ENCODE assay signal across 1 cellular context in the genomic region with DNA sequence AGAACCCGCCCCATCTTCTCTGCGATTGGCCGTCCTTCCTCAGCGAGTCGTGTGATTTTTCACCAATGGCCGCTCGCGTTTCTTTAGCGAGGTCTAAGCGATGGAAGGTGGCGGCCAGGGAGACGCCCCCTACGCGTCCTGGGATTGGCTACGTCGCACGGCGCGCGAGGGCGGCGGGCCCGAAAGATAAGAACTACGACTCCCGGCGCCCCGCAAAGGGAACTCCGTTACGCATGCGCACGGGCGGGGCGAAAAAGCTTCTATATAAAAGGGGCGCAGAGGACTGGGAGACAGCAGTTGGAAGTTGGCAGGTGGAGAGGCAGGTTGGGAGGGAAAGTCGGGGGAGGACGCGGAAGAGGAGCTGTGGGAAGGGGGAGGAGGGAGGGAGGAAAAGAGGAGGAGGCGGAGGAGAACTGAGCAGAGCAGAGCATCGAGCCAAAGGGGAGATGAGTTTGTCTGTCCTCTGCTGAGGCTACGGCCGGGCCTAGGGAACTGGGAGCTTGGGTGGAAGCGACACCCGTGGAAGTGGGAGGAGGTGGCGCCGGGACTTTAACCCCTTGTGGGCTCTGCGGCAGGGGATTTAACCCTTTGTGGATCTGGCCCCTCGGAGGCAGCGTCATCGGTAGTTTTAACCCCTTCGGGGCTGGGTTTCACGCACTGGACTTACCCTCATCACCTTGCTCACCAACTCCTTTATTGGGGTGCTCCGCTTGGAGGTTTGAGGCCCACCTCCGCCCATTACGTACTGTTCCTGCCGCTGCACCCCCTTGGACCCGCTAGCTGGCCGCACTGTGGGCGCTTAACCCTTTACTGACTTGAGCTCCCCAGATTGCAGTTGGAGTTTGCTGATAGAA.
TF ChIP-seq lines count a peak whose summit lies in the region.

A gene with protein sequence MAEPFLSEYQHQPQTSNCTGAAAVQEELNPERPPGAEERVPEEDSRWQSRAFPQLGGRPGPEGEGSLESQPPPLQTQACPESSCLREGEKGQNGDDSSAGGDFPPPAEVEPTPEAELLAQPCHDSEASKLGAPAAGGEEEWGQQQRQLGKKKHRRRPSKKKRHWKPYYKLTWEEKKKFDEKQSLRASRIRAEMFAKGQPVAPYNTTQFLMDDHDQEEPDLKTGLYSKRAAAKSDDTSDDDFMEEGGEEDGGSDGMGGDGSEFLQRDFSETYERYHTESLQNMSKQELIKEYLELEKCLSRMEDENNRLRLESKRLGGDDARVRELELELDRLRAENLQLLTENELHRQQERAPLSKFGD (plus strand): TSS at position 293 of the 854 bp plus-strand sequence. CDS start 716 bp downstream, outside the sequence.

TF ChIP-seq in K562, 482 proteins besides CTCF, POLR2A, EP300 and RAD21 (continued from another document and continues in another):
- TF ChIP-seq, protein P1, sequence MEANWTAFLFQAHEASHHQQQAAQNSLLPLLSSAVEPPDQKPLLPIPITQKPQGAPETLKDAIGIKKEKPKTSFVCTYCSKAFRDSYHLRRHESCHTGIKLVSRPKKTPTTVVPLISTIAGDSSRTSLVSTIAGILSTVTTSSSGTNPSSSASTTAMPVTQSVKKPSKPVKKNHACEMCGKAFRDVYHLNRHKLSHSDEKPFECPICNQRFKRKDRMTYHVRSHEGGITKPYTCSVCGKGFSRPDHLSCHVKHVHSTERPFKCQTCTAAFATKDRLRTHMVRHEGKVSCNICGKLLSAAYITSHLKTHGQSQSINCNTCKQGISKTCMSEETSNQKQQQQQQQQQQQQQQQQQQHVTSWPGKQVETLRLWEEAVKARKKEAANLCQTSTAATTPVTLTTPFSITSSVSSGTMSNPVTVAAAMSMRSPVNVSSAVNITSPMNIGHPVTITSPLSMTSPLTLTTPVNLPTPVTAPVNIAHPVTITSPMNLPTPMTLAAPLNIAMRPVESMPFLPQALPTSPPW (CRISPR knock-in tag; IDR thresholded peaks at IDR 0.05), result peak; percentile 95
- TF ChIP-seq, protein P2, sequence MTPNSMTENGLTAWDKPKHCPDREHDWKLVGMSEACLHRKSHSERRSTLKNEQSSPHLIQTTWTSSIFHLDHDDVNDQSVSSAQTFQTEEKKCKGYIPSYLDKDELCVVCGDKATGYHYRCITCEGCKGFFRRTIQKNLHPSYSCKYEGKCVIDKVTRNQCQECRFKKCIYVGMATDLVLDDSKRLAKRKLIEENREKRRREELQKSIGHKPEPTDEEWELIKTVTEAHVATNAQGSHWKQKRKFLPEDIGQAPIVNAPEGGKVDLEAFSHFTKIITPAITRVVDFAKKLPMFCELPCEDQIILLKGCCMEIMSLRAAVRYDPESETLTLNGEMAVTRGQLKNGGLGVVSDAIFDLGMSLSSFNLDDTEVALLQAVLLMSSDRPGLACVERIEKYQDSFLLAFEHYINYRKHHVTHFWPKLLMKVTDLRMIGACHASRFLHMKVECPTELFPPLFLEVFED (CRISPR knock-in tag; conservative IDR thresholded peaks at IDR 0.05), result peak; percentile 100
- peak; percentile 100 for TF ChIP-seq ZNF263 (CRISPR knock-in tag; IDR thresholded peaks at IDR 0.05; ENCODE audit: borderline replicate concordance)
- TF ChIP-seq EZH2 (IDR thresholded peaks at IDR 0.05; ENCODE audit: borderline replicate concordance, low read depth, low read length), result no peak
- TF ChIP-seq ZFP1 (CRISPR knock-in tag; IDR thresholded peaks at IDR 0.05), result peak; percentile 31; the same call in 1 of the 2 replicates
- no peak for TF ChIP-seq ZNF124 (CRISPR knock-in tag; IDR thresholded peaks at IDR 0.05)
- no peak for TF ChIP-seq PRMT5 (CRISPR knock-in tag; IDR thresholded peaks at IDR 0.05)
- TF ChIP-seq ZNF3 (CRISPR knock-in tag; IDR thresholded peaks at IDR 0.05), result no peak
- TF ChIP-seq, protein P3, sequence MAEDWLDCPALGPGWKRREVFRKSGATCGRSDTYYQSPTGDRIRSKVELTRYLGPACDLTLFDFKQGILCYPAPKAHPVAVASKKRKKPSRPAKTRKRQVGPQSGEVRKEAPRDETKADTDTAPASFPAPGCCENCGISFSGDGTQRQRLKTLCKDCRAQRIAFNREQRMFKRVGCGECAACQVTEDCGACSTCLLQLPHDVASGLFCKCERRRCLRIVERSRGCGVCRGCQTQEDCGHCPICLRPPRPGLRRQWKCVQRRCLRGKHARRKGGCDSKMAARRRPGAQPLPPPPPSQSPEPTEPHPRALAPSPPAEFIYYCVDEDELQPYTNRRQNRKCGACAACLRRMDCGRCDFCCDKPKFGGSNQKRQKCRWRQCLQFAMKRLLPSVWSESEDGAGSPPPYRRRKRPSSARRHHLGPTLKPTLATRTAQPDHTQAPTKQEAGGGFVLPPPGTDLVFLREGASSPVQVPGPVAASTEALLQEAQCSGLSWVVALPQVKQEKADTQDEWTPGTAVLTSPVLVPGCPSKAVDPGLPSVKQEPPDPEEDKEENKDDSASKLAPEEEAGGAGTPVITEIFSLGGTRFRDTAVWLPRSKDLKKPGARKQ (CRISPR knock-in tag; IDR thresholded peaks at IDR 0.05), result no peak
- peak; percentile 99 for TF ChIP-seq TAF7 (tag; IDR thresholded peaks at IDR 0.05)
- TF ChIP-seq, protein P4, sequence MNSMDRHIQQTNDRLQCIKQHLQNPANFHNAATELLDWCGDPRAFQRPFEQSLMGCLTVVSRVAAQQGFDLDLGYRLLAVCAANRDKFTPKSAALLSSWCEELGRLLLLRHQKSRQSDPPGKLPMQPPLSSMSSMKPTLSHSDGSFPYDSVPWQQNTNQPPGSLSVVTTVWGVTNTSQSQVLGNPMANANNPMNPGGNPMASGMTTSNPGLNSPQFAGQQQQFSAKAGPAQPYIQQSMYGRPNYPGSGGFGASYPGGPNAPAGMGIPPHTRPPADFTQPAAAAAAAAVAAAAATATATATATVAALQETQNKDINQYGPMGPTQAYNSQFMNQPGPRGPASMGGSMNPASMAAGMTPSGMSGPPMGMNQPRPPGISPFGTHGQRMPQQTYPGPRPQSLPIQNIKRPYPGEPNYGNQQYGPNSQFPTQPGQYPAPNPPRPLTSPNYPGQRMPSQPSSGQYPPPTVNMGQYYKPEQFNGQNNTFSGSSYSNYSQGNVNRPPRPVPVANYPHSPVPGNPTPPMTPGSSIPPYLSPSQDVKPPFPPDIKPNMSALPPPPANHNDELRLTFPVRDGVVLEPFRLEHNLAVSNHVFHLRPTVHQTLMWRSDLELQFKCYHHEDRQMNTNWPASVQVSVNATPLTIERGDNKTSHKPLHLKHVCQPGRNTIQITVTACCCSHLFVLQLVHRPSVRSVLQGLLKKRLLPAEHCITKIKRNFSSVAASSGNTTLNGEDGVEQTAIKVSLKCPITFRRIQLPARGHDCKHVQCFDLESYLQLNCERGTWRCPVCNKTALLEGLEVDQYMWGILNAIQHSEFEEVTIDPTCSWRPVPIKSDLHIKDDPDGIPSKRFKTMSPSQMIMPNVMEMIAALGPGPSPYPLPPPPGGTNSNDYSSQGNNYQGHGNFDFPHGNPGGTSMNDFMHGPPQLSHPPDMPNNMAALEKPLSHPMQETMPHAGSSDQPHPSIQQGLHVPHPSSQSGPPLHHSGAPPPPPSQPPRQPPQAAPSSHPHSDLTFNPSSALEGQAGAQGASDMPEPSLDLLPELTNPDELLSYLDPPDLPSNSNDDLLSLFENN (IDR thresholded peaks at IDR 0.05; ENCODE audit: low read depth in 2 of 2, low read length in 2 of 2), result peak in 1 of 2 experiments; percentile 94; a peak in 2 of 4 replicates
- TF ChIP-seq RBM15 (IDR thresholded peaks at IDR 0.05; ENCODE audit: insufficient read depth, low read length), result no peak
- TF ChIP-seq, protein P5, sequence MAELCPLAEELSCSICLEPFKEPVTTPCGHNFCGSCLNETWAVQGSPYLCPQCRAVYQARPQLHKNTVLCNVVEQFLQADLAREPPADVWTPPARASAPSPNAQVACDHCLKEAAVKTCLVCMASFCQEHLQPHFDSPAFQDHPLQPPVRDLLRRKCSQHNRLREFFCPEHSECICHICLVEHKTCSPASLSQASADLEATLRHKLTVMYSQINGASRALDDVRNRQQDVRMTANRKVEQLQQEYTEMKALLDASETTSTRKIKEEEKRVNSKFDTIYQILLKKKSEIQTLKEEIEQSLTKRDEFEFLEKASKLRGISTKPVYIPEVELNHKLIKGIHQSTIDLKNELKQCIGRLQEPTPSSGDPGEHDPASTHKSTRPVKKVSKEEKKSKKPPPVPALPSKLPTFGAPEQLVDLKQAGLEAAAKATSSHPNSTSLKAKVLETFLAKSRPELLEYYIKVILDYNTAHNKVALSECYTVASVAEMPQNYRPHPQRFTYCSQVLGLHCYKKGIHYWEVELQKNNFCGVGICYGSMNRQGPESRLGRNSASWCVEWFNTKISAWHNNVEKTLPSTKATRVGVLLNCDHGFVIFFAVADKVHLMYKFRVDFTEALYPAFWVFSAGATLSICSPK (IDR thresholded peaks at IDR 0.05; ENCODE audit: borderline replicate concordance), result peak; percentile 88; the same call in 1 of the 2 replicates
- TF ChIP-seq MAZ (CRISPR knock-in tag; conservative IDR thresholded peaks at IDR 0.05 in 1 of 2, IDR thresholded peaks at IDR 0.05 in 1 of 2), result peak; percentile 94 to 98
- peak; percentile 99 for TF ChIP-seq POLR2H (tag; IDR thresholded peaks at IDR 0.05; ENCODE audit: low read depth)
- TF ChIP-seq ESRRB (CRISPR knock-in tag; IDR thresholded peaks at IDR 0.05; ENCODE audit: borderline replicate concordance), result peak; percentile 89
- peak; percentile 27; the same call in 1 of the 2 replicates for TF ChIP-seq RAD51 (IDR thresholded peaks at IDR 0.05; ENCODE audit: borderline replicate concordance, low read depth)
- TF ChIP-seq MXI1 (IDR thresholded peaks at IDR 0.05; ENCODE audit: low read depth, low read length), result peak; percentile 46
- TF ChIP-seq CREB1 (IDR thresholded peaks at IDR 0.05), result peak; percentile 77
- TF ChIP-seq CREB1 (CRISPR knock-in tag; IDR thresholded peaks at IDR 0.05), result peak; percentile 68; the same call in 1 of the 2 replicates
- TF ChIP-seq FOXM1 (IDR thresholded peaks at IDR 0.05; ENCODE audit: low read depth), result no peak
- peak; percentile 87; the same call in 1 of the 2 replicates for TF ChIP-seq FOXM1 (CRISPR knock-in tag; IDR thresholded peaks at IDR 0.05; ENCODE audit: low read depth)
- peak; percentile 47; the same call in 1 of the 2 replicates for TF ChIP-seq ZNF239 (CRISPR knock-in tag; IDR thresholded peaks at IDR 0.05)
- no peak; the same call in 1 of the 2 replicates for TF ChIP-seq RB1 (IDR thresholded peaks at IDR 0.05; ENCODE audit: low read depth)
- no peak for TF ChIP-seq ZNF408 (CRISPR knock-in tag; IDR thresholded peaks at IDR 0.05; ENCODE audit: low read depth)
- TF ChIP-seq ARID2 (IDR thresholded peaks at IDR 0.05), result peak; percentile 57; the same call in 1 of the 2 replicates
- peak; percentile 99 for TF ChIP-seq CXXC5 (CRISPR knock-in tag; IDR thresholded peaks at IDR 0.05)
- TF ChIP-seq, protein P6, sequence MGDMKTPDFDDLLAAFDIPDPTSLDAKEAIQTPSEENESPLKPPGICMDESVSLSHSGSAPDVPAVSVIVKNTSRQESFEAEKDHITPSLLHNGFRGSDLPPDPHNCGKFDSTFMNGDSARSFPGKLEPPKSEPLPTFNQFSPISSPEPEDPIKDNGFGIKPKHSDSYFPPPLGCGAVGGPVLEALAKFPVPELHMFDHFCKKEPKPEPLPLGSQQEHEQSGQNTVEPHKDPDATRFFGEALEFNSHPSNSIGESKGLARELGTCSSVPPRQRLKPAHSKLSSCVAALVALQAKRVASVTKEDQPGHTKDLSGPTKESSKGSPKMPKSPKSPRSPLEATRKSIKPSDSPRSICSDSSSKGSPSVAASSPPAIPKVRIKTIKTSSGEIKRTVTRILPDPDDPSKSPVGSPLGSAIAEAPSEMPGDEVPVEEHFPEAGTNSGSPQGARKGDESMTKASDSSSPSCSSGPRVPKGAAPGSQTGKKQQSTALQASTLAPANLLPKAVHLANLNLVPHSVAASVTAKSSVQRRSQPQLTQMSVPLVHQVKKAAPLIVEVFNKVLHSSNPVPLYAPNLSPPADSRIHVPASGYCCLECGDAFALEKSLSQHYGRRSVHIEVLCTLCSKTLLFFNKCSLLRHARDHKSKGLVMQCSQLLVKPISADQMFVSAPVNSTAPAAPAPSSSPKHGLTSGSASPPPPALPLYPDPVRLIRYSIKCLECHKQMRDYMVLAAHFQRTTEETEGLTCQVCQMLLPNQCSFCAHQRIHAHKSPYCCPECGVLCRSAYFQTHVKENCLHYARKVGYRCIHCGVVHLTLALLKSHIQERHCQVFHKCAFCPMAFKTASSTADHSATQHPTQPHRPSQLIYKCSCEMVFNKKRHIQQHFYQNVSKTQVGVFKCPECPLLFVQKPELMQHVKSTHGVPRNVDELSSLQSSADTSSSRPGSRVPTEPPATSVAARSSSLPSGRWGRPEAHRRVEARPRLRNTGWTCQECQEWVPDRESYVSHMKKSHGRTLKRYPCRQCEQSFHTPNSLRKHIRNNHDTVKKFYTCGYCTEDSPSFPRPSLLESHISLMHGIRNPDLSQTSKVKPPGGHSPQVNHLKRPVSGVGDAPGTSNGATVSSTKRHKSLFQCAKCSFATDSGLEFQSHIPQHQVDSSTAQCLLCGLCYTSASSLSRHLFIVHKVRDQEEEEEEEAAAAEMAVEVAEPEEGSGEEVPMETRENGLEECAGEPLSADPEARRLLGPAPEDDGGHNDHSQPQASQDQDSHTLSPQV (IDR thresholded peaks at IDR 0.05), result no peak; the same call in 1 of the 2 replicates
- peak; percentile 45 for TF ChIP-seq SMARCA4 (IDR thresholded peaks at IDR 0.05)
- peak; percentile 93 for TF ChIP-seq HDAC2 (IDR thresholded peaks at IDR 0.05)
- TF ChIP-seq, protein P7, sequence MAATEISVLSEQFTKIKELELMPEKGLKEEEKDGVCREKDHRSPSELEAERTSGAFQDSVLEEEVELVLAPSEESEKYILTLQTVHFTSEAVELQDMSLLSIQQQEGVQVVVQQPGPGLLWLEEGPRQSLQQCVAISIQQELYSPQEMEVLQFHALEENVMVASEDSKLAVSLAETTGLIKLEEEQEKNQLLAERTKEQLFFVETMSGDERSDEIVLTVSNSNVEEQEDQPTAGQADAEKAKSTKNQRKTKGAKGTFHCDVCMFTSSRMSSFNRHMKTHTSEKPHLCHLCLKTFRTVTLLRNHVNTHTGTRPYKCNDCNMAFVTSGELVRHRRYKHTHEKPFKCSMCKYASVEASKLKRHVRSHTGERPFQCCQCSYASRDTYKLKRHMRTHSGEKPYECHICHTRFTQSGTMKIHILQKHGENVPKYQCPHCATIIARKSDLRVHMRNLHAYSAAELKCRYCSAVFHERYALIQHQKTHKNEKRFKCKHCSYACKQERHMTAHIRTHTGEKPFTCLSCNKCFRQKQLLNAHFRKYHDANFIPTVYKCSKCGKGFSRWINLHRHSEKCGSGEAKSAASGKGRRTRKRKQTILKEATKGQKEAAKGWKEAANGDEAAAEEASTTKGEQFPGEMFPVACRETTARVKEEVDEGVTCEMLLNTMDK (IDR thresholded peaks at IDR 0.05; ENCODE audit: borderline replicate concordance, insufficient read depth, low read depth, low read length, poor library complexity, severe bottlenecking), result no peak
- TF ChIP-seq COPS2 (conservative IDR thresholded peaks at IDR 0.05), result no peak
- TF ChIP-seq, protein P8, sequence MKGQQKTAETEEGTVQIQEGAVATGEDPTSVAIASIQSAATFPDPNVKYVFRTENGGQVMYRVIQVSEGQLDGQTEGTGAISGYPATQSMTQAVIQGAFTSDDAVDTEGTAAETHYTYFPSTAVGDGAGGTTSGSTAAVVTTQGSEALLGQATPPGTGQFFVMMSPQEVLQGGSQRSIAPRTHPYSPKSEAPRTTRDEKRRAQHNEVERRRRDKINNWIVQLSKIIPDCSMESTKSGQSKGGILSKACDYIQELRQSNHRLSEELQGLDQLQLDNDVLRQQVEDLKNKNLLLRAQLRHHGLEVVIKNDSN (CRISPR knock-in tag; IDR thresholded peaks at IDR 0.05), result peak; percentile 25; the same call in 1 of the 2 replicates
- no peak for TF ChIP-seq ETS2 (tag; IDR thresholded peaks at IDR 0.05; ENCODE audit: borderline replicate concordance, poor library complexity, severe bottlenecking)
- peak; percentile 78; the same call in 1 of the 2 replicates for TF ChIP-seq ZC3H4 (CRISPR knock-in tag; IDR thresholded peaks at IDR 0.05; ENCODE audit: borderline replicate concordance)
- TF ChIP-seq RBM34 (IDR thresholded peaks at IDR 0.05; ENCODE audit: borderline replicate concordance, insufficient read depth, low read length), result no peak
